In the genomic region with DNA sequence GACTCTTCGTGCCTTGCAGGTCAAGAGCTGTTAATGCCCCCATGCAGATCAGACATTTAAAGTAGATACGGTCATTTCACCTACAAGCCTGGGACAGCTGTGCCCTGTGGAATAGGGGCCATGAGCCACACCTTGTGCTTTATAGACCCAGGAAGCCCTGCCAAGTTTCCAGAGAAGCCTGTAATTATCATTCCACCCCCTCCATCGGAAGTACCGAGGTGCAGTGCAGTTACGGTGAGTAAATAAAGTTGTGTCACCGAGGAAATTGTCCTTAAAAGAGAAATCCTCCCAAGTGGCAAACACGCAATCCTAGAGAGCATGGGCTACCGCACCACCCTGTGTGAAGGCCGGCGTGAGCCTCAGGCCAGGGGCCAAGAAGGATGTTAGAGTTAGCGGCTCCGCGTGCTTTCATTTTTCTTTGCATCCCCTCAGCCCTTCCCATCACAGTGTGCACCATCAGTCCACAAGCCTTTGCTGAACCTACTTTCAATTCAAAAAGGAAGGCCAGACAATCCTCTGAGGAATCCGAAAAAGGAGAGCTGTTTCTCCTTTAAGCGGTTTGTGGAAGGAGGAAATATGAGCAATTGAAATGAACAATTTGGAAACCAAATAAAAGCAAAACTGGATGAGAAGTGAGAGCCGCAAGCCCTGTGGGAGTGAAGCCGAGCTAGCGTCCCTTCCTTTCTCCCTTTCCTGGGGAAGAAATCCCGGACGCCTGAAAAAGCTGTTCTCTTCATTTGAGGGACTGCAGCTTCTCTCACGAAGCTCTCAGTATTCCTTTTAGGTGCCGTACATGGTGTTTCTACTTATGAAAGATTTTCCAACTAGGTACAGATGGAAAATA, we compare ENCODE assay signal across 9 cellular contexts.
DNase-seq lines count a peak whose midpoint lies in the region; ATAC-seq and TF ChIP-seq lines count a peak whose summit lies in the region.
"Had no signal": no experiment of that assay in that cellular context is flagged by ENCODE, and none has a peak within 500 bp of the region (broad histone marks: within the 10 kb centered on the region; RNA-seq: fewer than 3 reads in every experiment).

No MANE protein-coding gene starts in this region.

- H3K18ac ChIP-seq in trophoblast cell (ENCODE audit: low read length): no peak overlapping the region

- ATAC-seq in activated T-cell treated with anti-CD3 and anti-CD28 coated beads, Interleukin-2, amount 50 U/mL, for 72 hours (replicated peaks in 1 of 2): no peak

- H3K36me3 ChIP-seq in MG63: no peaks in the 10 kb centered on the region
- no peaks in the 10 kb centered on the region for H3K36me3 ChIP-seq in esophagus muscularis mucosa
- H3K36me3 ChIP-seq in trophoblast cell (ENCODE audit: control insufficient read depth in 1 of 2, insufficient read depth in 2 of 2, low read length in 2 of 2): no peaks in the 10 kb centered on the region

- no peak overlapping the region for H4K91ac ChIP-seq in trophoblast cell (ENCODE audit: low read depth, low read length)

- H3K4me1 Mint-ChIP-seq in activated T-cell treated with anti-CD3 and anti-CD28 coated beads, Interleukin-2, amount 50 U/mL, for 72 hours (ENCODE audit: low read depth): peaks cover 12% of the 10 kb centered on the region

- no peak overlapping the region for H2AK5ac ChIP-seq in trophoblast cell (ENCODE audit: low read length)

- intact Hi-C loops in esophagus muscularis mucosa (cut with DNase I): loop anchor here (5.0 kb wide), 1 partner anchor 114 kb away; no protein-coding TSS in a partner anchor

- H3K4me1 ChIP-seq in esophagus muscularis mucosa (peaks cover 0 to 5% (median 2%) of the 10 kb centered on the region in 4 donors), trophoblast cell (ENCODE audit: control insufficient read depth in 1 of 2, insufficient read depth in 2 of 2, low read length in 2 of 2) (peaks cover 0 to 2% of the 10 kb centered on the region in 2 experiments)

- TF ChIP-seq POLR2A in esophagus muscularis mucosa (IDR thresholded peaks at IDR 0.05; ENCODE audit: low read depth): no peak

- no peak overlapping the region for H4K8ac ChIP-seq in trophoblast cell (ENCODE audit: low read depth, low read length)

- H3K27ac ChIP-seq in esophagus muscularis mucosa (replicated peaks in 1 of 4) (peak overlapping the region in 2 of 4 donors; percentile 14 to 16), trophoblast cell (ENCODE audit: low read depth, low read length) (no peak overlapping the region)

- H3K4ac ChIP-seq in trophoblast cell (ENCODE audit: low read depth, low read length): no peak overlapping the region

- TF ChIP-seq EP300 in esophagus muscularis mucosa (IDR thresholded peaks at IDR 0.05): no peak

- WGBS in esophagus muscularis mucosa: 68% methylated on average over 22 of the region's 22 CpGs
- no CpG with 5 or more reads among the region's 22 CpGs for WGBS in trophoblast cell (ENCODE audit: extremely low coverage, insufficient coverage, insufficient read length)

- TF ChIP-seq CTCF in AG09309 (IDR thresholded peaks at IDR 0.05; ENCODE audit: control insufficient read depth, insufficient read depth, low read depth, low read length, missing control alignments): no peak
- TF ChIP-seq CTCF in esophagus muscularis mucosa (IDR thresholded peaks at IDR 0.05): no peak

- no peak overlapping the region for H3K9ac ChIP-seq in trophoblast cell (ENCODE audit: low read length)

- H3K79me2 ChIP-seq in trophoblast cell (ENCODE audit: control insufficient read depth, insufficient read depth, low read length, poor library complexity): no peaks in the 10 kb centered on the region

- H3K27me3 ChIP-seq in MG63 (no peaks in the 10 kb centered on the region), esophagus muscularis mucosa (peaks cover 0 to 13% (median 0%) of the 10 kb centered on the region in 4 donors), trophoblast cell (ENCODE audit: insufficient read depth, low read length) (no peaks in the 10 kb centered on the region)

- no peak overlapping the region for H3K4me3 Mint-ChIP-seq in activated T-cell treated with anti-CD3 and anti-CD28 coated beads, Interleukin-2, amount 50 U/mL, for 72 hours
- H3K4me3 Mint-ChIP-seq: CD4-positive, alpha-beta T cell had no signal

- no peak overlapping the region for H2AFZ ChIP-seq in trophoblast cell (ENCODE audit: insufficient read depth, low read length, poor library complexity)

- H4K12ac ChIP-seq in trophoblast cell (ENCODE audit: low read depth, low read length): no peak overlapping the region

- H3K9me3 ChIP-seq in MG63: no peaks in the 10 kb centered on the region
- H3K9me3 ChIP-seq in esophagus muscularis mucosa: no peaks in the 10 kb centered on the region
- H3K9me3 ChIP-seq in trophoblast cell (ENCODE audit: insufficient read depth, low read depth, low read length): no peaks in the 10 kb centered on the region

- peak overlapping the region; percentile 20 for H3K4me3 ChIP-seq in AG09309 (ENCODE audit: control insufficient read depth, low read depth, low read length)
- peak overlapping the region; percentile 37 for H3K4me3 ChIP-seq in MG63
- peak overlapping the region; percentile 28 to 48 (median 37) for H3K4me3 ChIP-seq in esophagus muscularis mucosa
- no peak overlapping the region for H3K4me3 ChIP-seq in trophoblast cell (ENCODE audit: low read depth, low read length)

- no peak overlapping the region for H2BK12ac ChIP-seq in trophoblast cell (ENCODE audit: low read length)

- no peak overlapping the region for H3K27ac Mint-ChIP-seq in activated T-cell treated with anti-CD3 and anti-CD28 coated beads, Interleukin-2, amount 50 U/mL, for 72 hours
- H3K27ac Mint-ChIP-seq: CD4-positive, alpha-beta T cell had no signal

- no peaks in the 10 kb centered on the region for H3K9me3 Mint-ChIP-seq in activated T-cell treated with anti-CD3 and anti-CD28 coated beads, Interleukin-2, amount 50 U/mL, for 72 hours
- H3K9me3 Mint-ChIP-seq: CD4-positive, alpha-beta T cell had no signal

- H2BK120ac ChIP-seq in trophoblast cell (ENCODE audit: insufficient read depth, low read length, poor library complexity): no peak overlapping the region

- H3K14ac ChIP-seq in trophoblast cell (ENCODE audit: low read length): no peak overlapping the region

- peaks cover 56% of the 10 kb centered on the region for H3K27me3 Mint-ChIP-seq in activated T-cell treated with anti-CD3 and anti-CD28 coated beads, Interleukin-2, amount 50 U/mL, for 72 hours (ENCODE audit: low read depth)

- no peak overlapping the region for H3K4me2 ChIP-seq in trophoblast cell (ENCODE audit: low read length)

- no peak overlapping the region for H3K23ac ChIP-seq in trophoblast cell (ENCODE audit: low read length)

- H3K36me3 Mint-ChIP-seq in activated T-cell treated with anti-CD3 and anti-CD28 coated beads, Interleukin-2, amount 50 U/mL, for 72 hours (ENCODE audit: insufficient read depth in 2 of 2): no peaks in the 10 kb centered on the region

- H3K79me1 ChIP-seq in trophoblast cell (ENCODE audit: low read length): no peaks in the 10 kb centered on the region

- no peak for DNase-seq in AG09309 (ENCODE audit: low read depth)
- DNase-seq in MG63: peak; percentile 36
- DNase-seq in esophagus muscularis mucosa (ENCODE audit: extremely low spot score): peak; percentile 77
- DNase-seq in trophoblast cell: peak; percentile 62 to 68
- no peak for DNase-seq in OCI-M2 (lab: John Stamatoyannopoulos, UW; ENCODE audit: unreplicated experiment)
- DNase-seq in activated T-cell treated with anti-CD3 and anti-CD28 coated beads, Interleukin-2, amount 50 U/mL, for 72 hours: no peak
- DNase-seq in activated CD8-positive, alpha-beta memory T cell treated with anti-CD3 and anti-CD28 coated beads, Interleukin-2, amount 50 U/mL, for 48 hours: no peak
- no peak for DNase-seq in NCI-H510A treated with DMSO at 0.1 percent for 48 hours (lab: John Stamatoyannopoulos, UW)
- DNase-seq: CD4-positive, alpha-beta T cell had no signal

- H2BK5ac ChIP-seq in trophoblast cell (ENCODE audit: low read depth, low read length, poor library complexity): no peak overlapping the region

Comparison
In these comparisons a context has a peak if more than half of its experiments do, and no peak if none do; other contexts are left out.
1. DNase-seq: peak in MG63 (single experiment), esophagus muscularis mucosa (single experiment) and trophoblast cell (2 of 2); none in AG09309 (single experiment), OCI-M2 (single experiment), activated T-cell treated with anti-CD3 and anti-CD28 coated beads, Interleukin-2, amount 50 U/mL, for 72 hours (0 of 2), activated CD8-positive, alpha-beta memory T cell treated with anti-CD3 and anti-CD28 coated beads, Interleukin-2, amount 50 U/mL, for 48 hours (single experiment) and NCI-H510A treated with DMSO at 0.1 percent for 48 hours (single experiment).